Comparison of ENCODE assay signal across 8 cellular contexts in genomic region chr6:17885079-17885478, GRCh38.
DNase-seq lines count a peak whose midpoint lies in the region; ATAC-seq and TF ChIP-seq lines count a peak whose summit lies in the region.

No MANE protein-coding gene starts in this region.

- H3K9me3 ChIP-seq in breast epithelium (no peaks in the 10 kb centered on the region), subcutaneous abdominal adipose tissue (ENCODE audit: control insufficient read depth in 5 of 5, low read length in 5 of 5) (no peaks in the 10 kb centered on the region)

- H3K36me3 ChIP-seq in breast epithelium (no peaks in the 10 kb centered on the region), subcutaneous abdominal adipose tissue (ENCODE audit: control insufficient read depth in 5 of 5, insufficient read depth in 5 of 5, low read length in 5 of 5) (no peaks in the 10 kb centered on the region)

- BruUV-seq in MCF 10A (replicated peaks; lab: Mats Ljungman, UMichigan): no TSS peak

- intact Hi-C loops in MCF 10A (cut with micrococcal nuclease): no loop called here
- intact Hi-C loops in breast epithelium (cut with DNase I; ENCODE audit: low total_unique reads): no loop called here

- no peak overlapping the region for H3K9ac ChIP-seq in subcutaneous abdominal adipose tissue (ENCODE audit: low read length in 5 of 5)

- H3K4me3 ChIP-seq in breast epithelium (no peak overlapping the region), subcutaneous abdominal adipose tissue (ENCODE audit: low read depth in 1 of 5, low read length in 5 of 5) (no peak overlapping the region)

- no peaks in the 10 kb centered on the region for H3K27me3 Mint-ChIP-seq in MCF 10A (ENCODE audit: insufficient read depth, unreplicated experiment)

- DNase-seq in MCF 10A (ENCODE audit: unreplicated experiment) (no peak), breast epithelium (ENCODE audit: low spot score in 2 of 2) (no peak), retina (no peak), iPS-NIHi7 (ENCODE audit: extremely low spot score) (no peak)
- DNase-seq in activated naive CD4-positive, alpha-beta T cell treated with anti-CD3 and anti-CD28 coated beads, Interleukin-2, amount 50 U/mL, for 72 hours (ENCODE audit: low spot score in 2 of 2): peak in 1 of 2 donors; percentile 17
- no peak for DNase-seq in activated CD4-positive, alpha-beta T cell treated with anti-CD3 and anti-CD28 coated beads for 48 hours

- H3K27ac ChIP-seq in breast epithelium (no peak overlapping the region), subcutaneous abdominal adipose tissue (ENCODE audit: low read depth, low read length) (peak overlapping the region; percentile 34)

- no peaks in the 10 kb centered on the region for H3K4me1 ChIP-seq in breast epithelium
- H3K4me1 ChIP-seq in subcutaneous abdominal adipose tissue (ENCODE audit: control insufficient read depth in 5 of 5, insufficient read depth in 5 of 5, low read length in 5 of 5): peaks cover 3 to 31% (median 15%) of the 10 kb centered on the region in 5 donors

- H3K4me3 Mint-ChIP-seq in MCF 10A (ENCODE audit: unreplicated experiment): no peak overlapping the region

- ATAC-seq in HG03066 (IDR thresholded peaks at IDR 0.05; ENCODE audit: low read depth, unreplicated experiment): peak; percentile 40
- ATAC-seq in activated naive CD4-positive, alpha-beta T cell treated with anti-CD3 and anti-CD28 coated beads, Interleukin-2, amount 50 U/mL, for 72 hours: peak; percentile 67 to 81

- H3K9me3 Mint-ChIP-seq in MCF 10A (ENCODE audit: unreplicated experiment): no peaks in the 10 kb centered on the region
- no peaks in the 10 kb centered on the region for H3K9me3 Mint-ChIP-seq in activated naive CD4-positive, alpha-beta T cell treated with anti-CD3 and anti-CD28 coated beads, Interleukin-2, amount 50 U/mL, for 72 hours

- peak overlapping the region; percentile 85 for H3K27ac Mint-ChIP-seq in MCF 10A (ENCODE audit: low read depth, unreplicated experiment)
- no peak overlapping the region for H3K27ac Mint-ChIP-seq in activated naive CD4-positive, alpha-beta T cell treated with anti-CD3 and anti-CD28 coated beads, Interleukin-2, amount 50 U/mL, for 72 hours

- POLR2A ChIA-PET in MCF 10A (lab: Yijun Ruan, JAX): interaction anchor here (0.9 to 2.7 kb wide), 8 partner anchors 12 to 269 kb away, joined by 3 to 12 read pairs (median 4); partner anchors contain the start of genes KDM1B and TPMT

- CTCF ChIA-PET in MCF 10A (lab: Yijun Ruan, JAX): no interaction called here

- TF ChIP-seq CTCF in MCF 10A (IDR thresholded peaks at IDR 0.05; ENCODE audit: unreplicated experiment) (no peak), breast epithelium (IDR thresholded peaks at IDR 0.05) (no peak)

- peaks cover 28% of the 10 kb centered on the region for H3K4me1 Mint-ChIP-seq in MCF 10A (ENCODE audit: insufficient read depth, unreplicated experiment)

- H3K27me3 ChIP-seq in breast epithelium (no peaks in the 10 kb centered on the region), subcutaneous abdominal adipose tissue (ENCODE audit: control insufficient read depth in 5 of 5, insufficient read depth in 4 of 5, low read length in 5 of 5) (no peaks in the 10 kb centered on the region)

- no peak for TF ChIP-seq POLR2A in breast epithelium (IDR thresholded peaks at IDR 0.05)

- peaks cover 13% of the 10 kb centered on the region for H3K36me3 Mint-ChIP-seq in MCF 10A (ENCODE audit: insufficient read depth, unreplicated experiment)
- H3K36me3 Mint-ChIP-seq in activated naive CD4-positive, alpha-beta T cell treated with anti-CD3 and anti-CD28 coated beads, Interleukin-2, amount 50 U/mL, for 72 hours: no peaks in the 10 kb centered on the region
